Comparison of ENCODE assay signal across 14 cellular contexts in genomic region chr16:68300736-68301459, GRCh38. TPM values are rescaled to one million over a fixed set of nuclear protein-coding genes. Genes with fewer than 3 reads are reported as not detected.
DNase-seq lines count a peak whose midpoint lies in the region; ATAC-seq, FAIRE-seq and TF ChIP-seq lines count a peak whose summit lies in the region.
"Had no signal": no experiment of that assay in that cellular context is flagged by ENCODE, and none has a peak within 500 bp of the region (broad histone marks: within the 10 kb centered on the region; RNA-seq: fewer than 3 reads in every experiment).

No MANE protein-coding gene starts in this region.

- no peak for FAIRE-seq in frontal cortex (lab: Jason Lieb, UNC)
- FAIRE-seq: G401.6 had no signal

- H3K4me1 Mint-ChIP-seq in activated naive CD4-positive, alpha-beta T cell treated with anti-CD3 and anti-CD28 coated beads, Interleukin-2, amount 50 U/mL, for 24 hours = peaks cover 36% of the 10 kb centered on the region
- H3K4me1 Mint-ChIP-seq in endodermal cell = peaks cover 42% of the 10 kb centered on the region
- H3K4me1 Mint-ChIP-seq in stimulated activated effector memory CD8-positive, alpha-beta T cell treated with anti-CD3 and anti-CD28 coated beads, Interleukin-12 subunit alpha, Interleukin-12 subunit beta, amount 100 ng/mL, for 72 hours = peaks cover 19% of the 10 kb centered on the region

- no peak for TF ChIP-seq CTCF in RWPE2 (IDR thresholded peaks at IDR 0.05; ENCODE audit: poor library complexity, severe bottlenecking)
- TF ChIP-seq CTCF in endodermal cell (conservative IDR thresholded peaks at IDR 0.05) = no peak

- no peaks in the 10 kb centered on the region for H3K9me3 ChIP-seq in RWPE2 (ENCODE audit: severe bottlenecking)
- H3K9me3 ChIP-seq in endodermal cell (ENCODE audit: control insufficient read depth, low read length) = no peaks in the 10 kb centered on the region
- H3K9me3 ChIP-seq: vagina had no signal

- H3K27ac Mint-ChIP-seq in activated naive CD4-positive, alpha-beta T cell treated with anti-CD3 and anti-CD28 coated beads, Interleukin-2, amount 50 U/mL, for 24 hours = peak overlapping the region; percentile 84
- peak overlapping the region; percentile 22 for H3K27ac Mint-ChIP-seq in endodermal cell
- peak overlapping the region; percentile 87 for H3K27ac Mint-ChIP-seq in stimulated activated effector memory CD8-positive, alpha-beta T cell treated with anti-CD3 and anti-CD28 coated beads, Interleukin-12 subunit alpha, Interleukin-12 subunit beta, amount 100 ng/mL, for 72 hours

- no peak overlapping the region for H3K9ac ChIP-seq in endodermal cell (ENCODE audit: extremely low read depth, low read length, poor library complexity, severe bottlenecking)

- no peaks in the 10 kb centered on the region for H3K9me3 Mint-ChIP-seq in activated naive CD4-positive, alpha-beta T cell treated with anti-CD3 and anti-CD28 coated beads, Interleukin-2, amount 50 U/mL, for 24 hours
- H3K9me3 Mint-ChIP-seq in endodermal cell = no peaks in the 10 kb centered on the region
- H3K9me3 Mint-ChIP-seq in stimulated activated effector memory CD8-positive, alpha-beta T cell treated with anti-CD3 and anti-CD28 coated beads, Interleukin-12 subunit alpha, Interleukin-12 subunit beta, amount 100 ng/mL, for 72 hours = no peaks in the 10 kb centered on the region

- H3K36me3 ChIP-seq in RWPE2 (ENCODE audit: low read depth) (peaks cover 93% of the 10 kb centered on the region), endodermal cell (ENCODE audit: control insufficient read depth, insufficient read depth, low read length) (peaks cover 88% of the 10 kb centered on the region)

- ATAC-seq in RWPE2 (ENCODE audit: low read depth) (no peak), GM21528 (IDR thresholded peaks at IDR 0.05; ENCODE audit: low FRiP score, unreplicated experiment) (no peak)
- ATAC-seq in stimulated activated effector memory CD8-positive, alpha-beta T cell treated with anti-CD3 and anti-CD28 coated beads, Interleukin-12 subunit alpha, Interleukin-12 subunit beta, amount 100 ng/mL, for 72 hours = no peak

- H3K27me3 ChIP-seq in RWPE2 (ENCODE audit: insufficient read depth, poor library complexity, severe bottlenecking) (no peaks in the 10 kb centered on the region), endodermal cell (ENCODE audit: control insufficient read depth, insufficient read depth, low read length, poor library complexity, severe bottlenecking) (no peaks in the 10 kb centered on the region)
- H3K27me3 ChIP-seq: vagina had no signal

- H3K4me3 ChIP-seq in RWPE2 (ENCODE audit: severe bottlenecking) (no peak overlapping the region), endodermal cell (ENCODE audit: low read length) (no peak overlapping the region)
- H3K4me3 ChIP-seq: vagina had no signal

- H3K4me1 ChIP-seq in RWPE2 (ENCODE audit: insufficient read depth, poor library complexity, severe bottlenecking) = peaks cover 25% of the 10 kb centered on the region
- peaks cover 26% of the 10 kb centered on the region for H3K4me1 ChIP-seq in endodermal cell (ENCODE audit: control insufficient read depth, insufficient read depth, low read length)

- WGBS in endodermal cell (ENCODE audit: insufficient coverage in 1 of 2, insufficient read length in 1 of 2), 2 experiments = 91 to 94% methylated on average over 6 to 7 of the region's 7 CpGs

- DNase-seq in activated naive CD4-positive, alpha-beta T cell treated with Interleukin-2 at 50 U/mL for 16 hours = no peak
- DNase-seq in RWPE2 (ENCODE audit: low spot score) (no peak), endodermal cell (no peak), NAMALWA (ENCODE audit: low spot score) (no peak), frontal cortex (ENCODE audit: low spot score in 2 of 2) (no peak)
- DNase-seq in stimulated activated effector memory CD8-positive, alpha-beta T cell treated with anti-CD3 and anti-CD28 coated beads, Interleukin-12 subunit alpha, Interleukin-12 subunit beta, amount 100 ng/mL, for 72 hours (ENCODE audit: low spot score in 2 of 2) = no peak
- DNase-seq: activated CD4-positive, alpha-beta T cell treated with anti-CD3 and anti-CD28 coated beads for 48 hours; aorta; NCI-H2029; NK-92 treated with Interleukin-12 subunit alpha and Interleukin-12 subunit beta, amount 100 ng/mL, for 24 hours had no signal

- H3K4me3 Mint-ChIP-seq in activated naive CD4-positive, alpha-beta T cell treated with anti-CD3 and anti-CD28 coated beads, Interleukin-2, amount 50 U/mL, for 24 hours = no peak overlapping the region
- no peak overlapping the region for H3K4me3 Mint-ChIP-seq in endodermal cell
- H3K4me3 Mint-ChIP-seq in stimulated activated effector memory CD8-positive, alpha-beta T cell treated with anti-CD3 and anti-CD28 coated beads, Interleukin-12 subunit alpha, Interleukin-12 subunit beta, amount 100 ng/mL, for 72 hours = no peak overlapping the region

- H3K27me3 Mint-ChIP-seq in activated naive CD4-positive, alpha-beta T cell treated with anti-CD3 and anti-CD28 coated beads, Interleukin-2, amount 50 U/mL, for 24 hours = no peaks in the 10 kb centered on the region
- H3K27me3 Mint-ChIP-seq in endodermal cell (ENCODE audit: insufficient read depth) = no peaks in the 10 kb centered on the region

- H3K27ac ChIP-seq in RWPE2 (ENCODE audit: poor library complexity, severe bottlenecking) (peak overlapping the region; percentile 59), endodermal cell (ENCODE audit: low read depth, low read length) (no peak overlapping the region)
- H3K27ac ChIP-seq: vagina had no signal

- H3K36me3 Mint-ChIP-seq in activated naive CD4-positive, alpha-beta T cell treated with anti-CD3 and anti-CD28 coated beads, Interleukin-2, amount 50 U/mL, for 24 hours = peaks cover 22% of the 10 kb centered on the region
- H3K36me3 Mint-ChIP-seq in endodermal cell (ENCODE audit: low read depth) = peaks cover 74% of the 10 kb centered on the region
- peaks cover 100% of the 10 kb centered on the region for H3K36me3 Mint-ChIP-seq in stimulated activated effector memory CD8-positive, alpha-beta T cell treated with anti-CD3 and anti-CD28 coated beads, Interleukin-12 subunit alpha, Interleukin-12 subunit beta, amount 100 ng/mL, for 72 hours

RNA-seq across cellular contexts. Expression of gene SLC7A6OS, which starts 9.8 kb away (rescaled TPM):
- total RNA-seq in endodermal cell (10 to 100 TPM; 22.5 to 26.0 TPM), frontal cortex (11.4 TPM)
- polyA plus RNA-seq in endodermal cell (2013, experiment 1 of 2) = 20.1 TPM
- polyA plus RNA-seq in endodermal cell (2013, experiment 2 of 2) = 19.2 TPM

RNA-seq across cellular contexts. Expression of gene PRMT7, which starts 9.9 kb away (rescaled TPM):
- 10 to 100 TPM; 63.9 to 68.5 TPM for total RNA-seq in endodermal cell
- 41.9 TPM for polyA plus RNA-seq in endodermal cell (2013, experiment 1 of 2)
- polyA plus RNA-seq in endodermal cell (2013, experiment 2 of 2) = 41.1 TPM
- 39.5 TPM for total RNA-seq in frontal cortex

RNA-seq across cellular contexts. Expression of gene SLC7A6, which starts 36.6 kb away (rescaled TPM):
- total RNA-seq in endodermal cell (10 to 100 TPM; 43.6 to 47.2 TPM), frontal cortex (17.1 TPM)
- polyA plus RNA-seq in endodermal cell (2013, experiment 1 of 2) = 20.2 TPM
- polyA plus RNA-seq in endodermal cell (2013, experiment 2 of 2) = 20.7 TPM

RNA-seq across cellular contexts. Expression of gene PLA2G15, which starts 55.7 kb away (rescaled TPM):
- total RNA-seq in endodermal cell (1 to 10 TPM; 8.7 to 10.0 TPM), frontal cortex (18.3 TPM)
- polyA plus RNA-seq in endodermal cell (2013, experiment 1 of 2) = 10.8 TPM
- 10.7 TPM for polyA plus RNA-seq in endodermal cell (2013, experiment 2 of 2)

Comparison
In these comparisons a context has a peak if more than half of its experiments do, and no peak if none do; other contexts are left out.
1. H3K27ac Mint-ChIP-seq: peak in every context shown above with its lines; median percentile 87 in stimulated activated effector memory CD8-positive, alpha-beta T cell treated with anti-CD3 and anti-CD28 coated beads, Interleukin-12 subunit alpha, Interleukin-12 subunit beta, amount 100 ng/mL, for 72 hours; 84 in activated naive CD4-positive, alpha-beta T cell treated with anti-CD3 and anti-CD28 coated beads, Interleukin-2, amount 50 U/mL, for 24 hours; 22 in endodermal cell.